Comparison of ENCODE assay signal across 13 cellular contexts in the genomic region with DNA sequence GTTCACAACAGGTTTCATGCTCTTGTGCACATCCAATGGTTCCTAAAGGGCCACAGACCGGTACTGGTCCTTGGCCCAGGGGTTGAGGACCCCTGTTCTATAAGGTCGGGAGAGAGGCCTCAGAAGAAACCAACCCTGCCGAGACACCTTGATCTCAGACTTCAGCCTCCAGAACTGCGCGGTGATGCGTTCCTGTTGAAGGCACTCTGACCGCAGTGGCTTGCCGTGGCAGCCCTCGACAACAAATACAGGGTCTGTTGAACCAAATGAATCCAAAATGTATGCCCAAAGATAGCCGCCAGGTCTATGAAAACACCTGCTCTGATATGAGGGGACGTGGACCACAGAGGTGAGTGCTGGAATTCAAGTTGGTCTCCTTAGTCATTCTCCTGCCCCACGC.
DNase-seq lines count a peak whose midpoint lies in the region; ATAC-seq and TF ChIP-seq lines count a peak whose summit lies in the region.
"Had no signal": no experiment of that assay in that cellular context is flagged by ENCODE, and none has a peak within 500 bp of the region (broad histone marks: within the 10 kb centered on the region; RNA-seq: fewer than 3 reads in every experiment).

No MANE protein-coding gene starts in this region.

- no peaks in the 10 kb centered on the region for H4K20me1 ChIP-seq in hepatocyte (ENCODE audit: insufficient read depth, poor library complexity, severe bottlenecking)
- H4K20me1 ChIP-seq in SK-N-SH (ENCODE audit: insufficient read depth): no peaks in the 10 kb centered on the region

- H3K9me2 ChIP-seq in hepatocyte (replicated peaks; ENCODE audit: insufficient read depth): no peaks in the 10 kb centered on the region
- H3K9me2 ChIP-seq in SK-N-SH: no peaks in the 10 kb centered on the region

- H3K79me2 ChIP-seq in hepatocyte (no peaks in the 10 kb centered on the region), SK-N-SH (ENCODE audit: insufficient read depth) (no peaks in the 10 kb centered on the region)

- no peak for TF ChIP-seq POLR2A in spleen (IDR thresholded peaks at IDR 0.05)

- H3K4me3 Mint-ChIP-seq in activated T-cell treated with anti-CD3 and anti-CD28 coated beads, Interleukin-2, amount 50 U/mL, for 4 hours: no peak overlapping the region
- H3K4me3 Mint-ChIP-seq: CD4-positive, CD25-positive, alpha-beta regulatory T cell had no signal

- H3K4me3 ChIP-seq in hepatocyte (no peak overlapping the region), spleen (no peak overlapping the region), SK-N-SH (ENCODE audit: low read depth in 2 of 2, low read length in 1 of 2) (no peak overlapping the region)
- H3K4me3 ChIP-seq: GM23248 had no signal

- no peak for TF ChIP-seq CTCF in C4-2B (conservative IDR thresholded peaks at IDR 0.05)
- TF ChIP-seq CTCF in hepatocyte (IDR thresholded peaks at IDR 0.05; ENCODE audit: poor library complexity): no peak
- no peak for TF ChIP-seq CTCF in spleen (IDR thresholded peaks at IDR 0.05 in 8 of 11, conservative IDR thresholded peaks at IDR 0.05 in 3 of 11)
- no peak for TF ChIP-seq CTCF in SK-N-SH (IDR thresholded peaks at IDR 0.05)

- H3K4me1 ChIP-seq in hepatocyte (ENCODE audit: insufficient read depth) (peaks cover 7% of the 10 kb centered on the region), spleen (peaks cover 6 to 16% (median 11%) of the 10 kb centered on the region in 6 donors), SK-N-SH (ENCODE audit: control insufficient read depth in 1 of 2, insufficient read depth in 2 of 2, low read depth in 1 of 2, low read length in 1 of 2) (peaks cover 0 to 13% of the 10 kb centered on the region in 2 experiments; a peak in 1 of 4 replicates)

- H3K27me3 ChIP-seq in hepatocyte: peaks cover 23% of the 10 kb centered on the region
- peaks cover 4 to 52% (median 26%) of the 10 kb centered on the region in 7 donors for H3K27me3 ChIP-seq in spleen (replicated peaks in 1 of 7)
- peaks cover 38% of the 10 kb centered on the region for H3K27me3 ChIP-seq in SK-N-SH (ENCODE audit: insufficient read depth)

- no peak for TF ChIP-seq EP300 in SK-N-SH (IDR thresholded peaks at IDR 0.05; ENCODE audit: borderline replicate concordance in 1 of 2, low read depth in 1 of 2, low read length in 1 of 2)

- WGBS in hepatocyte (ENCODE audit: low lambda C conversion rate, missing lambda C conversion rate): 95% methylated on average over 12 of the region's 12 CpGs
- WGBS in spleen, 5 donors: 84 to 96% (median 93%) methylated on average over 12 of the region's 12 CpGs
- 77% methylated on average over 12 of the region's 12 CpGs for WGBS in SK-N-SH (ENCODE audit: low lambda C conversion rate)

- peak; percentile 5 for DNase-seq in activated T-cell treated with anti-CD3 and anti-CD28 coated beads, Interleukin-2, amount 50 U/mL, for 1 hour
- DNase-seq in activated T-cell treated with anti-CD3 and anti-CD28 coated beads, Interleukin-2, amount 50 U/mL, for 4 hours: no peak
- DNase-seq in hepatocyte (ENCODE audit: low spot score) (peak; percentile 2), spleen (peak; percentile 6), SK-N-SH (no peak), left ventricle myocardium superior (no peak)
- DNase-seq: CD4-positive, CD25-positive, alpha-beta regulatory T cell; DMS53; GF-D8; GM23248 had no signal

- peaks cover 26% of the 10 kb centered on the region for H3K27me3 Mint-ChIP-seq in activated T-cell treated with anti-CD3 and anti-CD28 coated beads, Interleukin-2, amount 50 U/mL, for 4 hours (ENCODE audit: low read depth)

- no peaks in the 10 kb centered on the region for H3K36me3 Mint-ChIP-seq in activated T-cell treated with anti-CD3 and anti-CD28 coated beads, Interleukin-2, amount 50 U/mL, for 4 hours (ENCODE audit: insufficient read depth)
- H3K36me3 Mint-ChIP-seq: CD4-positive, CD25-positive, alpha-beta regulatory T cell had no signal

- H3K9me3 Mint-ChIP-seq in activated T-cell treated with anti-CD3 and anti-CD28 coated beads, Interleukin-2, amount 50 U/mL, for 4 hours: peaks cover 5% of the 10 kb centered on the region

- H3K9me3 ChIP-seq in hepatocyte (ENCODE audit: low read depth) (no peaks in the 10 kb centered on the region), spleen (peaks cover 0 to 13% (median 5%) of the 10 kb centered on the region in 8 donors), SK-N-SH (no peaks in the 10 kb centered on the region)

- H3K4me1 Mint-ChIP-seq in activated T-cell treated with anti-CD3 and anti-CD28 coated beads, Interleukin-2, amount 50 U/mL, for 4 hours (ENCODE audit: low read depth): peaks cover 4% of the 10 kb centered on the region

- no peak for ATAC-seq in activated T-cell treated with anti-CD3 and anti-CD28 coated beads, Interleukin-2, amount 50 U/mL, for 4 hours
- ATAC-seq in left ventricle myocardium superior: no peak
- ATAC-seq: HCT116 had no signal

- POLR2A ChIA-PET in SK-N-SH (lab: Yijun Ruan, JAX): no interaction called here

- TF ChIP-seq RAD21 in SK-N-SH (IDR thresholded peaks at IDR 0.05; ENCODE audit: low read length): no peak

- H3K27ac ChIP-seq in C4-2B: peak overlapping the region; percentile 63
- no peak overlapping the region for H3K27ac ChIP-seq in hepatocyte
- H3K27ac ChIP-seq in spleen: no peak overlapping the region
- no peak overlapping the region for H3K27ac ChIP-seq in SK-N-SH (ENCODE audit: low read depth in 2 of 2, low read length in 1 of 2)
- H3K27ac ChIP-seq: 22Rv1, GM23248 had no signal

- intact Hi-C loops in spleen (cut with DNase I; ENCODE audit: low total_unique reads) (no loop called here), left ventricle myocardium superior (cut with micrococcal nuclease) (no loop called here)

- no peak overlapping the region for H3K4me2 ChIP-seq in hepatocyte
- H3K4me2 ChIP-seq in SK-N-SH: no peak overlapping the region

- CTCF ChIA-PET in SK-N-SH (lab: Yijun Ruan, JAX): interaction anchor here (3.0 to 6.2 kb wide), 2 partner anchors 13 to 487 kb away, joined by 22 to 47 read pairs; no protein-coding TSS in a partner anchor

- H2AFZ ChIP-seq in hepatocyte (no peak overlapping the region), SK-N-SH (ENCODE audit: low read depth) (no peak overlapping the region)
- H2AFZ ChIP-seq: GM23248 had no signal

- no peaks in the 10 kb centered on the region for H3F3A ChIP-seq in SK-N-SH (replicated peaks; ENCODE audit: insufficient read depth)

- no peaks in the 10 kb centered on the region for H3K36me3 ChIP-seq in hepatocyte (replicated peaks; ENCODE audit: insufficient read depth, low read depth)
- no peaks in the 10 kb centered on the region for H3K36me3 ChIP-seq in spleen
- H3K36me3 ChIP-seq in SK-N-SH (replicated peaks in 1 of 2; ENCODE audit: control insufficient read depth in 1 of 2, insufficient read depth in 2 of 2, low read length in 1 of 2): no peaks in the 10 kb centered on the region

- no peak overlapping the region for H3K9ac ChIP-seq in SK-N-SH
- H3K9ac ChIP-seq: GM23248 had no signal

TF ChIP-seq in SK-N-SH, 30 proteins besides CTCF, POLR2A, EP300 and RAD21:
- no peak for TF ChIP-seq NFIC (IDR thresholded peaks at IDR 0.05; ENCODE audit: borderline replicate concordance)
- TF ChIP-seq TCF12 (IDR thresholded peaks at IDR 0.05): no peak
- TF ChIP-seq TAF1 (IDR thresholded peaks at IDR 0.05; ENCODE audit: borderline replicate concordance, low read depth, low read length): no peak
- TF ChIP-seq MXI1 (IDR thresholded peaks at IDR 0.05; ENCODE audit: low read depth, low read length): no peak
- TF ChIP-seq RCOR1 (IDR thresholded peaks at IDR 0.05; ENCODE audit: low read length): no peak

Comparison
In these comparisons a context has a peak if more than half of its experiments do, and no peak if none do; other contexts are left out.
1. DNase-seq: peak in activated T-cell treated with anti-CD3 and anti-CD28 coated beads, Interleukin-2, amount 50 U/mL, for 1 hour (single experiment), hepatocyte (single experiment) and spleen (single experiment); none in activated T-cell treated with anti-CD3 and anti-CD28 coated beads, Interleukin-2, amount 50 U/mL, for 4 hours (single experiment), SK-N-SH (single experiment) and left ventricle myocardium superior (single experiment).